Comparison of ENCODE assay signal across 17 cellular contexts in genomic region chr10:3817002-3817401, GRCh38. TPM values are rescaled to one million over a fixed set of nuclear protein-coding genes. Genes with fewer than 3 reads are reported as not detected.
DNase-seq lines count a peak whose midpoint lies in the region; ATAC-seq and TF ChIP-seq lines count a peak whose summit lies in the region.
"Had no signal": no experiment of that assay in that cellular context is flagged by ENCODE, and none has a peak within 500 bp of the region (broad histone marks: within the 10 kb centered on the region; RNA-seq: fewer than 3 reads in every experiment).

No MANE protein-coding gene starts in this region.

- no peak overlapping the region for H2BK120ac ChIP-seq in IMR-90 (ENCODE audit: low read depth, low read length)

- peaks cover 0 to 2% of the 10 kb centered on the region in 2 experiments; a peak in 3 of 4 replicates for H3K79me1 ChIP-seq in IMR-90 (ENCODE audit: low read depth in 1 of 2, low read length in 2 of 2)

- no peak for TF ChIP-seq EP300 in esophagus muscularis mucosa (IDR thresholded peaks at IDR 0.05)

- TF ChIP-seq CTCF in IMR-90 (conservative IDR thresholded peaks at IDR 0.05; ENCODE audit: low read depth, low read length) (no peak), esophagus muscularis mucosa (IDR thresholded peaks at IDR 0.05) (no peak)

- no peak overlapping the region for H3K23ac ChIP-seq in IMR-90 (ENCODE audit: low read depth, low read length)

- 0 out of 2 replicates have a peak overlapping the region, but pooled peaks have one; percentile 8 for H2BK20ac ChIP-seq in IMR-90 (ENCODE audit: low read depth, low read length)

- no peak overlapping the region for H3K56ac ChIP-seq in IMR-90 (ENCODE audit: extremely low read depth, insufficient read depth, low read length)

- no peak overlapping the region for H3K4ac ChIP-seq in IMR-90 (ENCODE audit: low read depth, low read length)

- no peak overlapping the region for H3K4me2 ChIP-seq in IMR-90 (ENCODE audit: low read depth, low read length)
- H3K4me2 ChIP-seq: BLaER1 treated with 17β-estradiol and CSF1 and Interleukin-3, amounts not matched to agents 10 nM and 100 nM had no signal

- WGBS in IMR-90 (ENCODE audit: extremely low coverage in 2 of 2, insufficient read length in 1 of 2), 2 experiments = 86% methylated on average over 1 of the region's 5 CpGs; no CpG with 5 or more reads in 1 of the 2 experiments
- WGBS in esophagus muscularis mucosa = 94% methylated on average over 5 of the region's 5 CpGs

- no peak overlapping the region for H2BK15ac ChIP-seq in IMR-90 (ENCODE audit: low read depth, low read length)

- DNase-seq in NCI-H748 (lab: John Stamatoyannopoulos, UW; ENCODE audit: unreplicated experiment) (peak; percentile 9), NCI-H748 treated with DMSO at 0.1 percent for 48 hours (lab: John Stamatoyannopoulos, UW) (no peak), Right ventricle myocardium superior (no peak), left cardiac atrium (no peak), IMR-90 (no peak), esophagus muscularis mucosa (ENCODE audit: extremely low spot score) (peak; percentile 53), AG08395 (ENCODE audit: low spot score) (no peak)
- DNase-seq: 8988T; Calu3; CD8-positive, alpha-beta T cell; DMS79 treated with DMSO at 0.1 percent for 48 hours; GF-D8; GOT3; H7 had no signal

- no peak overlapping the region for H4K8ac ChIP-seq in IMR-90 (ENCODE audit: low read depth in 2 of 2, low read length in 2 of 2)

- dilution Hi-C loops in IMR-90 (cut with HindIII; ENCODE audit: low sequenced_read_pairs, unreplicated experiment) = no loop called here

- H3K9me1 ChIP-seq in IMR-90 (ENCODE audit: insufficient read depth, low read length) = peaks cover 2% of the 10 kb centered on the region

- H4K91ac ChIP-seq in IMR-90 (ENCODE audit: insufficient read depth, low read depth, low read length) = no peak overlapping the region

- H3K18ac ChIP-seq in IMR-90 (ENCODE audit: low read depth, low read length) = no peak overlapping the region

- no TSS peak for BruUV-seq in IMR-90 (replicated peaks; lab: Mats Ljungman, UMichigan)

- H3K14ac ChIP-seq in IMR-90 (replicated peaks; ENCODE audit: low read depth, low read length) = no peak overlapping the region

- no peak overlapping the region for H3K9ac ChIP-seq in IMR-90 (ENCODE audit: low read depth, low read length)
- H3K9ac ChIP-seq: BLaER1 treated with 17β-estradiol and CSF1 and Interleukin-3, amounts not matched to agents 10 nM and 100 nM had no signal

- CTCF ChIA-PET in IMR-90 (lab: Yijun Ruan, JAX) = no interaction called here

- TF ChIP-seq POLR2A in IMR-90 (IDR thresholded peaks at IDR 0.05; ENCODE audit: low read depth, low read length) = no peak
- no peak for TF ChIP-seq POLR2A in esophagus muscularis mucosa (IDR thresholded peaks at IDR 0.05; ENCODE audit: low read depth)

- H4K20me1 ChIP-seq in IMR-90 (ENCODE audit: insufficient read depth, low read length) = no peaks in the 10 kb centered on the region
- H4K20me1 ChIP-seq: BLaER1 treated with 17β-estradiol and CSF1 and Interleukin-3, amounts not matched to agents 10 nM and 100 nM had no signal

- no peak overlapping the region for H2AK5ac ChIP-seq in IMR-90 (ENCODE audit: low read depth, low read length)

- H3K27me3 ChIP-seq in IMR-90 (ENCODE audit: control insufficient read depth, insufficient read depth, low read length) = no peaks in the 10 kb centered on the region
- no peaks in the 10 kb centered on the region for H3K27me3 ChIP-seq in esophagus muscularis mucosa
- H3K27me3 ChIP-seq: BLaER1 treated with 17β-estradiol and CSF1 and Interleukin-3, amounts not matched to agents 10 nM and 100 nM had no signal

- peak; percentile 45 for ATAC-seq in Right ventricle myocardium superior (ENCODE audit: poor library complexity)
- ATAC-seq in left cardiac atrium = no peak
- no peak for ATAC-seq in IMR-90 (ENCODE audit: low read depth)
- no peak for ATAC-seq in HG02642 (IDR thresholded peaks at IDR 0.05; ENCODE audit: poor library complexity, unreplicated experiment)
- ATAC-seq: CD8-positive, alpha-beta T cell; HCT116 had no signal

- no peak overlapping the region for H3K27ac ChIP-seq in IMR-90 (ENCODE audit: insufficient read depth, low read length)
- H3K27ac ChIP-seq in esophagus muscularis mucosa (replicated peaks in 1 of 4) = no peak overlapping the region
- H3K27ac ChIP-seq: BLaER1 treated with 17β-estradiol and CSF1 and Interleukin-3, amounts not matched to agents 10 nM and 100 nM had no signal

- H2AFZ ChIP-seq in IMR-90 (replicated peaks; ENCODE audit: low read length, poor library complexity) = no peak overlapping the region

- POLR2A ChIA-PET in IMR-90 (lab: Charles Lee; ENCODE audit: unreplicated experiment) = no interaction called here

- no peak overlapping the region for H3K4me3 ChIP-seq in IMR-90 (ENCODE audit: insufficient read depth, low read depth, low read length)
- no peak overlapping the region for H3K4me3 ChIP-seq in esophagus muscularis mucosa
- H3K4me3 ChIP-seq: BLaER1 treated with 17β-estradiol and CSF1 and Interleukin-3, amounts not matched to agents 10 nM and 100 nM had no signal

- in situ Hi-C loops in IMR-90 (cut with MboI; ENCODE audit: low sequenced_read_pairs) = no loop called here

- intact Hi-C loops in Right ventricle myocardium superior (cut with DNase I) (no loop called here), left cardiac atrium (cut with DNase I) (no loop called here), IMR-90 (cut with micrococcal nuclease) (no loop called here), esophagus muscularis mucosa (cut with DNase I) (no loop called here)

- TF ChIP-seq RAD21 in IMR-90 (IDR thresholded peaks at IDR 0.05; ENCODE audit: low read length) = no peak

- no peaks in the 10 kb centered on the region for H3K36me3 ChIP-seq in IMR-90 (ENCODE audit: control insufficient read depth, insufficient read depth, low read length)
- H3K36me3 ChIP-seq in esophagus muscularis mucosa = no peaks in the 10 kb centered on the region
- H3K36me3 ChIP-seq: BLaER1 treated with 17β-estradiol and CSF1 and Interleukin-3, amounts not matched to agents 10 nM and 100 nM had no signal

- H3K9me3 ChIP-seq in IMR-90 (ENCODE audit: control insufficient read depth, insufficient read depth, low read length) = no peaks in the 10 kb centered on the region
- no peaks in the 10 kb centered on the region for H3K9me3 ChIP-seq in esophagus muscularis mucosa

- H2AK9ac ChIP-seq in IMR-90 (replicated peaks; ENCODE audit: low read depth, low read length, poor library complexity) = no peak overlapping the region

- no peak overlapping the region for H4K5ac ChIP-seq in IMR-90 (ENCODE audit: low read depth, low read length)

- H3K4me1 ChIP-seq in IMR-90 (ENCODE audit: control insufficient read depth, insufficient read depth, low read length) (peaks cover 5% of the 10 kb centered on the region), esophagus muscularis mucosa (peaks cover 2 to 4% (median 3%) of the 10 kb centered on the region in 4 donors)

- H2BK5ac ChIP-seq in IMR-90 (ENCODE audit: low read depth, low read length, poor library complexity, severe bottlenecking) = no peak overlapping the region

TF ChIP-seq in IMR-90, 13 proteins besides CTCF, POLR2A, EP300 and RAD21:
- TF ChIP-seq, protein P1, sequence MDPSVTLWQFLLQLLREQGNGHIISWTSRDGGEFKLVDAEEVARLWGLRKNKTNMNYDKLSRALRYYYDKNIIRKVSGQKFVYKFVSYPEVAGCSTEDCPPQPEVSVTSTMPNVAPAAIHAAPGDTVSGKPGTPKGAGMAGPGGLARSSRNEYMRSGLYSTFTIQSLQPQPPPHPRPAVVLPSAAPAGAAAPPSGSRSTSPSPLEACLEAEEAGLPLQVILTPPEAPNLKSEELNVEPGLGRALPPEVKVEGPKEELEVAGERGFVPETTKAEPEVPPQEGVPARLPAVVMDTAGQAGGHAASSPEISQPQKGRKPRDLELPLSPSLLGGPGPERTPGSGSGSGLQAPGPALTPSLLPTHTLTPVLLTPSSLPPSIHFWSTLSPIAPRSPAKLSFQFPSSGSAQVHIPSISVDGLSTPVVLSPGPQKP (IDR thresholded peaks at IDR 0.05; ENCODE audit: borderline replicate concordance, low read depth, low read length) = no peak
- TF ChIP-seq MAFK (IDR thresholded peaks at IDR 0.05; ENCODE audit: low read depth, low read length) = no peak
- TF ChIP-seq MXI1 (IDR thresholded peaks at IDR 0.05; ENCODE audit: borderline replicate concordance, low read depth, low read length) = no peak
- no peak for TF ChIP-seq FOS (IDR thresholded peaks at IDR 0.05; ENCODE audit: low read depth, low read length)
- no peak for TF ChIP-seq CEBPB (IDR thresholded peaks at IDR 0.05; ENCODE audit: low read depth, low read length)
- no peak for TF ChIP-seq MAZ (IDR thresholded peaks at IDR 0.05; ENCODE audit: borderline replicate concordance, low read depth, low read length)
- TF ChIP-seq SMC3 (IDR thresholded peaks at IDR 0.05; ENCODE audit: low read depth, low read length) = no peak
- TF ChIP-seq USF2 (IDR thresholded peaks at IDR 0.05; ENCODE audit: low read depth, low read length) = no peak
- TF ChIP-seq BHLHE40 (IDR thresholded peaks at IDR 0.05; ENCODE audit: low read depth, low read length) = no peak
- no peak for TF ChIP-seq RFX5 (IDR thresholded peaks at IDR 0.05; ENCODE audit: low read depth, low read length)
- TF ChIP-seq RCOR1 (IDR thresholded peaks at IDR 0.05; ENCODE audit: insufficient replicate concordance, low read length) = no peak
- no peak for TF ChIP-seq CHD1 (IDR thresholded peaks at IDR 0.05; ENCODE audit: low read depth, low read length)
TF ChIP-seq in IMR-90: peak in this region for 0.

RNA-seq across cellular contexts. Expression of gene KLF6, which starts 32.0 kb away (rescaled TPM):
- total RNA-seq in Right ventricle myocardium superior (60.2 TPM), left cardiac atrium (10 to 100 TPM; 76.3 to 78.7 TPM), IMR-90 (2012; rRNA removed) (69.0 and 98.6 TPM in 2 replicates), esophagus muscularis mucosa (100 to 1,000 TPM; 114 to 145 (median 123) TPM)
- polyA plus RNA-seq in IMR-90 (2012; rRNA removed) = 123 and 175 TPM in 2 replicates
- polyA plus RNA-seq in IMR-90 (2012; cell fraction: cytosol; rRNA removed) = 70.4 and 114 TPM in 2 replicates
- polyA plus RNA-seq in IMR-90 (2012; cell fraction: nucleus; rRNA removed; ENCODE audit: low replicate concordance) = 720 and 827 TPM in 2 replicates

Comparison
In these comparisons a context has a peak if more than half of its experiments do, and no peak if none do; other contexts are left out.
1. DNase-seq: peak in NCI-H748 (single experiment) and esophagus muscularis mucosa (single experiment); none in NCI-H748 treated with DMSO at 0.1 percent for 48 hours (single experiment), Right ventricle myocardium superior (single experiment), left cardiac atrium (single experiment), IMR-90 (single experiment) and AG08395 (single experiment).